In the genomic region with DNA sequence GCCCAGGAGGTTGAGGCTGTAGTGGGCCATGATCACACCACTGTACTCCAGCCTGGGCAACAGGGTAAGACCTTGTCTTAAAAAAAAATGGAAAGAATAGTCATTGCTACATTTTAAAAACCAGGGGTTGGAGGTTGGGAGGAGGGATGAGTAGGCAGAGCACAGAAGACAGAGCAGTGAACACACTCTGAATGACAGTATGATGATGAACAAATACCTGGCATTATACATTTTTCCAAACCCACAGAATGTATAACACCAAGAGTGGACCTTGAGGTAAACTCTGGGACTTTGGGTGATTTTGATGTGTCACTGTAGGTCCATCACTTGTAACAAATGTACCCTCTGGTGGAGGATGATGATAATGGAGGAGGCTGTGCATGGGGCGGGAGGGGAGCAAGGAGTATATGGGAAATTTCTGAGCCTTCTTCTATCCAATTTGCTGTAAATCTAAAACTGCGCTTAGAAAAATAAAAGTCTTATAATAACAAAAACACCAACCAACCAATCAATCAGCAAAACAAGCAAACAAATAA, we compare ENCODE assay signal across 1 cellular context.
TF ChIP-seq lines count a peak whose summit lies in the region.

No MANE protein-coding gene starts in this region.

TF ChIP-seq in IMR-90, 13 proteins besides CTCF, POLR2A, EP300 and RAD21:
- TF ChIP-seq RFX5 (IDR thresholded peaks at IDR 0.05; ENCODE audit: low read depth, low read length) (no peak), CEBPB (IDR thresholded peaks at IDR 0.05; ENCODE audit: low read depth, low read length) (no peak), BHLHE40 (IDR thresholded peaks at IDR 0.05; ENCODE audit: low read depth, low read length) (no peak), SMC3 (IDR thresholded peaks at IDR 0.05; ENCODE audit: low read depth, low read length) (no peak), MXI1 (IDR thresholded peaks at IDR 0.05; ENCODE audit: borderline replicate concordance, low read depth, low read length) (no peak), FOS (IDR thresholded peaks at IDR 0.05; ENCODE audit: low read depth, low read length) (no peak), MAFK (IDR thresholded peaks at IDR 0.05; ENCODE audit: low read depth, low read length) (no peak)
